27 cellular contexts compared by ENCODE assay signal in the genomic region with DNA sequence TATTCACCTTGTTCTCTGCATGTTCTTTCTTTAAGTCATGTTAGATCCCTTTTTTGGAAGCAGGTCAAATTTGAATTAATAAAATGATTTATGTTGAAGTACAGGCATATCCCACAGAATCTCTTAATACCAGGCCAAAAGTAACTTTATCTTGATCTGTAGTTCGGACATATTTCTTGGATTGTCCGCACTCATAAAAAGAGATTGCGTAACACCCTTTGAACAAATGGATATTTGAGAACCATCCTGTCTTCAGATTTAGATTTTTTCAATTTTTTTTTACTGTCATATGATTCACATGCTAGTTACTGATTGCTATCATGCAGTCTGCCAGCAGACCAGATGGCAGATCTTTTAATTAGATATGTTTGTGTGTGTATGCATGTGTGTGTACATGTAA.
"Had no signal": no experiment of that assay in that cellular context is flagged by ENCODE, and none has a peak within 500 bp of the region (broad histone marks: within the 10 kb centered on the region; RNA-seq: fewer than 3 reads in every experiment).

No MANE protein-coding gene starts in this region.

- H3K27me3 ChIP-seq: colonic mucosa, esophagus muscularis mucosa, heart right ventricle, left lung, neural progenitor cell, stomach, thyroid gland had no signal

- H2AFZ ChIP-seq: neural progenitor cell had no signal

- H3K27ac ChIP-seq: colonic mucosa, esophagus muscularis mucosa, heart right ventricle, left lung, neural progenitor cell, psoas muscle, stomach, thyroid gland had no signal

- DNase-seq: colonic mucosa; effector memory CD4-positive, alpha-beta T cell; foreskin melanocyte; glutamatergic neuron; heart right ventricle; hippocampal formation; left cardiac atrium; left lung; mesenchymal stem cell; mucosa of descending colon; naive B cell; posterior cingulate gyrus; psoas muscle; right cardiac atrium; stimulated activated CD4-positive, alpha-beta T cell treated with anti-CD3 and anti-CD28 coated beads, Interleukin-12 subunit alpha, Interleukin-12 subunit beta, amount 100 ng/mL, for 4 hours; stimulated activated CD4-positive, alpha-beta T cell treated with anti-CD3 and anti-CD28 coated beads, Interleukin-2, amount 100 ng/mL, for 24 hours; stimulated activated CD4-positive, alpha-beta T cell treated with anti-CD3 and anti-CD28 coated beads, Interleukin-4, amount 100 ng/mL, for 24 hours; stimulated activated naive CD4-positive, alpha-beta T cell treated with Interleukin-2 at 50 U/mL for 16 hours; stomach; thyroid gland had no signal

- H3K36me3 ChIP-seq: colonic mucosa, esophagus muscularis mucosa, heart right ventricle, left lung, neural progenitor cell, stomach, thyroid gland had no signal

- H3K9ac ChIP-seq: neural progenitor cell had no signal

- H3K4me2 ChIP-seq: neural progenitor cell, smooth muscle cell had no signal

- ATAC-seq: heart right ventricle; left cardiac atrium; left lung; mucosa of descending colon; natural killer cell treated with Interleukin-12 subunit alpha and Interleukin-12 subunit beta and Interleukin-15 and Interleukin-18, amount 100 ng/mL, for 72 hours; psoas muscle; right cardiac atrium; stimulated activated effector memory CD8-positive, alpha-beta T cell treated with anti-CD3 and anti-CD28 coated beads, Interleukin-12 subunit alpha, Interleukin-12 subunit beta, amount 100 ng/mL, for 72 hours had no signal

- H3K9me3 ChIP-seq: colonic mucosa, esophagus muscularis mucosa, heart right ventricle, left lung, mucosa of descending colon, psoas muscle, stomach, thyroid gland had no signal

- H3K4me1 ChIP-seq: colonic mucosa, esophagus muscularis mucosa, heart right ventricle, left lung, psoas muscle had no signal

- H3K4me3 ChIP-seq: colonic mucosa, esophagus muscularis mucosa, heart right ventricle, left lung, mucosa of descending colon, neural progenitor cell, psoas muscle, smooth muscle cell, stomach, thyroid gland had no signal

- FAIRE-seq: endothelial cell of umbilical vein, islet of Langerhans had no signal
